18 cellular contexts compared by ENCODE assay signal in genomic region chr12:111998015-111998414, GRCh38. TPM values are rescaled to one million over a fixed set of nuclear protein-coding genes. Genes with fewer than 3 reads are reported as not detected.
DNase-seq lines count a peak whose midpoint lies in the region; ATAC-seq and TF ChIP-seq lines count a peak whose summit lies in the region.
"Had no signal": no experiment of that assay in that cellular context is flagged by ENCODE, and none has a peak within 500 bp of the region (broad histone marks: within the 10 kb centered on the region; RNA-seq: fewer than 3 reads in every experiment).

No MANE protein-coding gene starts in this region.

- H3K9me3 Mint-ChIP-seq in T-cell = no peaks in the 10 kb centered on the region

- ATAC-seq in Right ventricle myocardium superior (ENCODE audit: poor library complexity) (peak; percentile 55), T-cell (replicated peaks in 1 of 4) (no peak), heart right ventricle (peak in 3 of 8 donors; percentile 15 to 74 (median 27)), thoracic aorta (ENCODE audit: insufficient number of reproducible peaks, low FRiP score, low read depth) (no peak)

- peaks cover 81 to 91% (median 87%) of the 10 kb centered on the region in 3 donors for H3K4me1 Mint-ChIP-seq in T-cell

- H3K4me3 Mint-ChIP-seq in T-cell = peak overlapping the region in 2 of 3 donors; percentile 37 to 58

- peaks cover 9% of the 10 kb centered on the region for H3K36me3 Mint-ChIP-seq in T-cell

- H3K4me1 ChIP-seq in right atrium auricular region = no peaks in the 10 kb centered on the region
- peaks cover 0 to 90% (median 21%) of the 10 kb centered on the region in 9 donors for H3K4me1 ChIP-seq in heart right ventricle
- H3K4me1 ChIP-seq in thoracic aorta (ENCODE audit: control insufficient read depth in 1 of 2, low read depth in 2 of 2) = peaks cover 14 to 50% of the 10 kb centered on the region in 2 donors
- H3K4me1 ChIP-seq: HAP-1, SJSA1 had no signal

- no peak overlapping the region for H3K4me3 ChIP-seq in right atrium auricular region
- H3K4me3 ChIP-seq in heart right ventricle = no peak overlapping the region
- peak overlapping the region; percentile 34 for H3K4me3 ChIP-seq in thoracic aorta
- H3K4me3 ChIP-seq: HAP-1, SJSA1 had no signal

- 68 to 77% methylated on average over 4 of the region's 4 CpGs for WGBS in heart right ventricle, 2 donors

- H3K27me3 Mint-ChIP-seq in T-cell = no peaks in the 10 kb centered on the region

- CTCF ChIA-PET in T-cell (lab: Charles Lee) = interaction anchor here (0.5 to 1.5 kb wide), 4 partner anchors 15 to 111 kb away, joined by 3 to 9 read pairs (median 6); partner anchors contain the start of genes ERP29 (in 1 of the 2) and TMEM116 (in 1 of the 2)

- intact Hi-C loops in Right ventricle myocardium superior (cut with DNase I) (no loop called here), heart right ventricle (cut with DNase I) (no loop called here)

- H3K27ac ChIP-seq in right atrium auricular region (no peak overlapping the region), heart right ventricle (peak overlapping the region in 6 of 10 donors; percentile 23 to 66 (median 48)), thoracic aorta (peak overlapping the region; percentile 70 to 72)
- H3K27ac ChIP-seq: SJSA1 had no signal

- POLR2A ChIA-PET in T-cell (lab: Charles Lee) = interaction anchor here in 1 of 2 donors (0.9 kb wide), 1 partner anchor 15 kb away, joined by 4 read pairs; the partner anchor contains the start of genes ERP29 and TMEM116

- H3K27me3 ChIP-seq in right atrium auricular region (no peaks in the 10 kb centered on the region), heart right ventricle (peaks cover 0 to 5% (median 0%) of the 10 kb centered on the region in 7 donors), thoracic aorta (replicated peaks; ENCODE audit: insufficient read depth) (no peaks in the 10 kb centered on the region)
- H3K27me3 ChIP-seq: BE2C, SJSA1 had no signal

- H3K36me3 ChIP-seq in right atrium auricular region (no peaks in the 10 kb centered on the region), heart right ventricle (peaks cover 0 to 12% (median 0%) of the 10 kb centered on the region in 9 donors), thoracic aorta (no peaks in the 10 kb centered on the region)
- H3K36me3 ChIP-seq: BE2C, HAP-1, SJSA1 had no signal

- DNase-seq in Right ventricle myocardium superior = no peak
- DNase-seq in right atrium auricular region (ENCODE audit: low spot score) = no peak
- DNase-seq in T-cell = no peak
- DNase-seq in heart right ventricle = no peak
- no peak for DNase-seq in thoracic aorta (ENCODE audit: low spot score)
- DNase-seq in CD1c-positive myeloid dendritic cell (ENCODE audit: extremely low spot score) = no peak
- DNase-seq in activated CD4-positive, alpha-beta T cell treated with anti-CD3 and anti-CD28 coated beads for 4 hours = no peak
- no peak for DNase-seq in NCI-H82 treated with DMSO at 0.1 percent for 48 hours (lab: John Stamatoyannopoulos, UW; ENCODE audit: unreplicated experiment)
- DNase-seq: BE2C, DMS53, IMR-90, MV-4-11, NCI-H1417 treated with DMSO at 0.1 percent for 48 hours, NCI-H2029, NCI-H524, OCI-M1 had no signal

- H3K9me3 ChIP-seq in right atrium auricular region (no peaks in the 10 kb centered on the region), heart right ventricle (no peaks in the 10 kb centered on the region), thoracic aorta (no peaks in the 10 kb centered on the region)
- H3K9me3 ChIP-seq: BE2C, HAP-1, SJSA1 had no signal

- TF ChIP-seq CTCF in right atrium auricular region (IDR thresholded peaks at IDR 0.05) (no peak), heart right ventricle (IDR thresholded peaks at IDR 0.05) (no peak), thoracic aorta (IDR thresholded peaks at IDR 0.05) (no peak)

- H3K27ac Mint-ChIP-seq in T-cell = peak overlapping the region; percentile 87 to 91

RNA-seq across cellular contexts. Expression of gene TMEM116, which starts 14.9 kb away (rescaled TPM):
- total RNA-seq in Right ventricle myocardium superior (42.4 TPM), right atrium auricular region (10 to 100 TPM in 1 of 2 donors, 1 to 10 TPM in 1; 9.3 to 30.0 TPM), T-cell (10 to 100 TPM; 16.0 to 27.2 (median 25.8) TPM), heart right ventricle (10 to 100 TPM; 31.2 to 54.1 (median 40.7) TPM), thoracic aorta (10 to 100 TPM; 13.5 to 13.9 TPM)
- 10 to 100 TPM; 13.3 to 33.7 TPM for polyA plus RNA-seq in heart right ventricle

RNA-seq across cellular contexts. Expression of gene ERP29, which starts 15.2 kb away (rescaled TPM):
- total RNA-seq in Right ventricle myocardium superior (46.5 TPM), right atrium auricular region (10 to 100 TPM; 20.9 to 26.8 TPM), T-cell (100 to 1,000 TPM; 114 to 175 (median 158) TPM), heart right ventricle (10 to 100 TPM; 36.3 to 77.4 (median 46.6) TPM), thoracic aorta (10 to 100 TPM; 33.1 to 43.6 TPM)
- polyA plus RNA-seq in heart right ventricle = 10 to 100 TPM; 39.4 to 58.2 TPM

Comparison
In these comparisons a context has a peak if more than half of its experiments do, and no peak if none do; other contexts are left out.
1. H3K27ac ChIP-seq: peak in heart right ventricle (6 of 10) and thoracic aorta (2 of 2); none in right atrium auricular region (0 of 2).